ENCODE assay signal across 8 cellular contexts in genomic region chr12:122974892-122975789, GRCh38. TPM values are rescaled to one million over a fixed set of nuclear protein-coding genes. Genes with fewer than 3 reads are reported as not detected.
DNase-seq lines count a peak whose midpoint lies in the region; ATAC-seq and TF ChIP-seq lines count a peak whose summit lies in the region.

OGFOD2 (plus strand) TSS chr12:122975244; CDS start chr12:122975252, 8 bp downstream.

- peak; percentile 24 for ATAC-seq in GM18499 (IDR thresholded peaks at IDR 0.05; ENCODE audit: insufficient read depth, unreplicated experiment)
- ATAC-seq in HG02938 (IDR thresholded peaks at IDR 0.05; ENCODE audit: unreplicated experiment): peak; percentile 65
- peak; percentile 88 for ATAC-seq in T-helper 17 cell

- peak within 1 kb of the TSS; percentile 91 to 98 for H3K4me3 ChIP-seq in right atrium auricular region
- peak within 1 kb of the TSS; percentile 86 to 99 for H3K4me3 ChIP-seq in uterus

- TF ChIP-seq POLR2A in uterus (IDR thresholded peaks at IDR 0.05): peak in 1 of 2 donors; percentile 45

- peak; percentile 57 for DNase-seq in NCI-H1694 treated with DMSO at 0.1 percent for 48 hours (lab: John Stamatoyannopoulos, UW)
- peak; percentile 87 to 89 (median 87) for DNase-seq in T-helper 17 cell
- DNase-seq in amygdala (lab: John Stamatoyannopoulos, UW): peak; percentile 27 to 93 (median 83)
- peak; percentile 91 for DNase-seq in right atrium auricular region (ENCODE audit: low spot score)
- DNase-seq in pulmonary artery endothelial cell (ENCODE audit: low read depth, low spot score): peak; percentile 65
- peak; percentile 89 to 90 for DNase-seq in uterus

- H3K27me3 ChIP-seq in right atrium auricular region (no peaks in the 10 kb centered on the region), uterus (no peaks in the 10 kb centered on the region)

- H3K4me1 ChIP-seq in right atrium auricular region (peaks cover 0 to 53% of the 10 kb centered on the region in 2 donors), uterus (peaks cover 0 to 23% of the 10 kb centered on the region in 2 donors)

- peak within 1 kb of the TSS; percentile 96 for H3K4me3 Mint-ChIP-seq in T-helper 17 cell

- TF ChIP-seq CTCF in right atrium auricular region (IDR thresholded peaks at IDR 0.05): no peak
- TF ChIP-seq CTCF in uterus (IDR thresholded peaks at IDR 0.05): peak in 2 of 4 experiments; percentile 7 to 13

- H3K36me3 Mint-ChIP-seq in T-helper 17 cell (ENCODE audit: low read depth): no peaks in the 10 kb centered on the region

- H3K36me3 ChIP-seq in right atrium auricular region (no peaks in the 10 kb centered on the region), uterus (no peaks in the 10 kb centered on the region)

- H3K9me3 ChIP-seq in T-helper 17 cell (ENCODE audit: control insufficient read depth, low read length, poor library complexity, severe bottlenecking) (no peaks in the 10 kb centered on the region), right atrium auricular region (no peaks in the 10 kb centered on the region), uterus (no peaks in the 10 kb centered on the region)

- H3K27me3 Mint-ChIP-seq in T-helper 17 cell: no peaks in the 10 kb centered on the region

- H3K27ac ChIP-seq in right atrium auricular region (peak within 1 kb of the TSS; percentile 97 to 99), uterus (peak within 1 kb of the TSS; percentile 99 to 100)

- intact Hi-C loops in uterus (cut with DNase I; ENCODE audit: low total_unique reads): no loop called here

- H3K4me1 Mint-ChIP-seq in T-helper 17 cell: peaks cover 20% of the 10 kb centered on the region

- peak within 1 kb of the TSS; percentile 96 for H3K27ac Mint-ChIP-seq in T-helper 17 cell

RNA-seq across cellular contexts. Expression of gene OGFOD2, which starts in this region (rescaled TPM):
- total RNA-seq in T-helper 17 cell: 10 to 100 TPM; 17.9 to 20.3 TPM
- total RNA-seq in right atrium auricular region: 1 to 10 TPM; 4.9 to 6.8 TPM
- total RNA-seq in pulmonary artery endothelial cell: 9.1 and 12.3 TPM in 2 replicates
- total RNA-seq in uterus: 100 to 1,000 TPM in 1 of 4 donors, 10 to 100 TPM in 3; 13.3 to 133 (median 16.8) TPM

Comparison
In these comparisons a context has a peak if more than half of its experiments do, and no peak if none do; other contexts are left out.
1. Peak in every context shown above with its lines: DNase-seq, ATAC-seq, H3K4me3 ChIP-seq and H3K27ac ChIP-seq.
2. ATAC-seq: peak in every context shown above with its lines; median percentile 88 in T-helper 17 cell; 65 in HG02938; 24 in GM18499.